ENCODE assay signal across 23 cellular contexts in the genomic region with DNA sequence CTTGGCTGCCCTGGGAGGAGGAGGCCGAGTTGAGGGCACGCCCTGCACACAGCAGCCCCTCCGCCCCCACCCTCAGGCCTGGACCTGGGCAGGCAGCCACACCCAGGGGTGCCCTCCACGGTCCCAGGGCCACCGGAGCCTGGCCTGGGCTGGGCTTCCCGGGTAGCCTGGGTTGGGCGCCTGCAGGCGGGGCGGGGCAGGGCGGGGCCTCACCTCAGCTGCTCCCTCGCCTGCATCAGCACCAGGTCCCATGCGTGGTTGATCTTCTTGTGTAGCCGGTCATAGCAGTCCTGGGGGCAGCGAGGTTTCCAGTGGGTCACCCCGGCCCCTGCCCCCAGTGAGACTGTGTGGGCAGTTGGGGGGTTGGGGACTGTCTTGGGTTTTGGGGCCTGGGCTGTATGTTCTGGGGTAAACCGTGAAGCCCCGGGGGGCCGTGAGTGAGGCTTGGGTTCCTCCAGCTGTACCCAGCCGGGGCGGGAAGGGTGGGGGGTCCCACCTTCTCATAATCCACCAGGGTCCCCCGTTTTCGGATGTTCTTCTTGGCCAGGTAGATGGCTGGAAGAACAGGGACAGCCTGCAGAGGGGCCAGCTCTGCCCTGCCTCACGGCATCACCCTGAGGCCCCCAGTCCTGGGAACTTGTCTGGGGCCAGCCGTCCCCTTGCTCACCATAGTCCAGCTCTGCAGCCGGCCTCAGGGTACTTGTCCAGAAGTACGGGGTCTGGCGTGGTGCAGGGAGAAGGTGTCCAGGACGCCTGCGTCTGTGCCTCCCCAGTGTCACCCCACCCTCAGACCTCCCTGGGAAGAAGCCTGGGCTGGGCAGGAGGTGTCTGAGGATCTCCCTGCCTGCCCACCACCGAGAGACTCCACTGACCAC. TPM values are rescaled to one million over a fixed set of nuclear protein-coding genes. Genes with fewer than 3 reads are reported as not detected.
A peak's percentile ranks its signal among the peaks of the same experiment; 100 is the strongest.
DNase-seq lines count a peak whose midpoint lies in the region; ATAC-seq and TF ChIP-seq lines count a peak whose summit lies in the region.
"Had no signal": no experiment of that assay in that cellular context is flagged by ENCODE, and none has a peak within 500 bp of the region (broad histone marks: within the 10 kb centered on the region; RNA-seq: fewer than 3 reads in every experiment).

No MANE protein-coding gene starts in this region.

- peak; percentile 10 for ATAC-seq in activated CD8-positive, alpha-beta T cell treated with anti-CD3 and anti-CD28 coated beads, Interleukin-2, amount 10 ng/mL, durations not matched to agents 7 days and 5 days
- no peak for ATAC-seq in activated CD8-positive, alpha-beta T cell treated with anti-CD3 and anti-CD28 coated beads for 36 hours
- ATAC-seq in HG02885 (IDR thresholded peaks at IDR 0.05; ENCODE audit: poor library complexity, unreplicated experiment), result no peak
- ATAC-seq: activated T-cell treated with anti-CD3 and anti-CD28 coated beads, Interleukin-2, amount 50 U/mL, for 72 hours; effector memory CD8-positive, alpha-beta T cell; WTC11 had no signal

- H3K27me3 Mint-ChIP-seq in activated CD8-positive, alpha-beta T cell treated with anti-CD3 and anti-CD28 coated beads, Interleukin-2, amount 10 ng/mL, durations not matched to agents 7 days and 5 days (ENCODE audit: low read depth), result peaks cover 22% of the 10 kb centered on the region
- H3K27me3 Mint-ChIP-seq in activated CD8-positive, alpha-beta T cell treated with anti-CD3 and anti-CD28 coated beads for 36 hours, result peaks cover 18% of the 10 kb centered on the region

- intact Hi-C loops in activated CD8-positive, alpha-beta T cell treated with anti-CD3 and anti-CD28 coated beads for 36 hours (cut with micrococcal nuclease), result no loop called here
- intact Hi-C loops in transverse colon (cut with DNase I; ENCODE audit: low total_unique reads), result no loop called here

- no peak for TF ChIP-seq EP300 in transverse colon (IDR thresholded peaks at IDR 0.05; ENCODE audit: low read depth)

- TF ChIP-seq POLR2A in Peyer's patch (IDR thresholded peaks at IDR 0.05), result no peak
- no peak for TF ChIP-seq POLR2A in transverse colon (IDR thresholded peaks at IDR 0.05)

- H3K36me3 Mint-ChIP-seq in activated CD8-positive, alpha-beta T cell treated with anti-CD3 and anti-CD28 coated beads, Interleukin-2, amount 10 ng/mL, durations not matched to agents 7 days and 5 days (ENCODE audit: low read depth), result no peaks in the 10 kb centered on the region
- no peaks in the 10 kb centered on the region for H3K36me3 Mint-ChIP-seq in activated CD8-positive, alpha-beta T cell treated with anti-CD3 and anti-CD28 coated beads for 36 hours (ENCODE audit: low read depth)
- H3K36me3 Mint-ChIP-seq: activated naive CD8-positive, alpha-beta T cell; WTC11 had no signal

- no peak overlapping the region for H3K4me3 ChIP-seq in Peyer's patch
- no peak overlapping the region for H3K4me3 ChIP-seq in transverse colon

- POLR2A ChIA-PET in activated CD8-positive, alpha-beta T cell treated with anti-CD3 and anti-CD28 coated beads, Interleukin-2, amount 10 ng/mL, durations not matched to agents 7 days and 5 days (lab: Charles Lee), result no interaction called here
- POLR2A ChIA-PET in activated CD8-positive, alpha-beta T cell treated with anti-CD3 and anti-CD28 coated beads for 36 hours (lab: Charles Lee), result no interaction called here

- no peak for TF ChIP-seq CTCF in activated CD8-positive, alpha-beta T cell treated with anti-CD3 and anti-CD28 coated beads for 36 hours (IDR thresholded peaks at IDR 0.05)
- TF ChIP-seq CTCF in Peyer's patch (IDR thresholded peaks at IDR 0.05), result no peak
- TF ChIP-seq CTCF in transverse colon (IDR thresholded peaks at IDR 0.05), result no peak

- H3K36me3 ChIP-seq in Peyer's patch, result no peaks in the 10 kb centered on the region
- no peaks in the 10 kb centered on the region for H3K36me3 ChIP-seq in transverse colon
- H3K36me3 ChIP-seq: suprapubic skin had no signal

- no peak for DNase-seq in activated CD8-positive, alpha-beta T cell treated with anti-CD3 and anti-CD28 coated beads, Interleukin-2, amount 10 ng/mL, durations not matched to agents 7 days and 5 days
- no peak for DNase-seq in activated CD8-positive, alpha-beta T cell treated with anti-CD3 and anti-CD28 coated beads for 36 hours
- DNase-seq in Peyer's patch (peak in 2 of 3 donors; percentile 83 to 86), iPS-NIHi11 (ENCODE audit: low spot score) (peak; percentile 64), transverse colon (peak; percentile 69), NK-92 (lab: John Stamatoyannopoulos, UW; ENCODE audit: unreplicated experiment) (no peak)
- no peak for DNase-seq in activated CD4-positive, alpha-beta T cell treated with anti-CD3 and anti-CD28 coated beads, Interleukin-2, amount 50 U/mL, for 48 hours
- DNase-seq: activated CD4-positive, alpha-beta memory T cell treated with anti-CD3 and anti-CD28 coated beads, Interleukin-2, amount 10 ng/mL, durations not matched to agents 7 days and 5 days; activated T-cell treated with anti-CD3 and anti-CD28 coated beads, Interleukin-2, amount 50 U/mL, for 72 hours; effector memory CD8-positive, alpha-beta T cell; NCI-H1694; NCI-H345; stimulated activated CD4-positive, alpha-beta T cell treated with anti-CD3 and anti-CD28 coated beads, Interleukin-12 subunit alpha, Interleukin-12 subunit beta, amount 100 ng/mL, for 4 hours; stimulated activated CD8-positive, alpha-beta memory T cell treated with anti-CD3 and anti-CD28 coated beads, Interleukin-4, amount 100 ng/mL, for 48 hours had no signal

- H3K4me1 ChIP-seq in Peyer's patch (peaks cover 0 to 28% (median 7%) of the 10 kb centered on the region in 4 donors), transverse colon (peaks cover 5 to 20% (median 16%) of the 10 kb centered on the region in 4 donors)

- 50 to 54% methylated on average over 2 to 22 of the region's 30 CpGs for WGBS in transverse colon (ENCODE audit: low coverage in 1 of 2), 2 donors

- H3K9me3 ChIP-seq in Peyer's patch, result no peaks in the 10 kb centered on the region
- no peaks in the 10 kb centered on the region for H3K9me3 ChIP-seq in transverse colon
- H3K9me3 ChIP-seq: suprapubic skin had no signal

- H3K9me3 Mint-ChIP-seq in activated CD8-positive, alpha-beta T cell treated with anti-CD3 and anti-CD28 coated beads, Interleukin-2, amount 10 ng/mL, durations not matched to agents 7 days and 5 days (ENCODE audit: insufficient read depth), result no peaks in the 10 kb centered on the region
- H3K9me3 Mint-ChIP-seq in activated CD8-positive, alpha-beta T cell treated with anti-CD3 and anti-CD28 coated beads for 36 hours, result no peaks in the 10 kb centered on the region
- H3K9me3 Mint-ChIP-seq: activated CD4-positive, alpha-beta memory T cell treated with anti-CD3 and anti-CD28 coated beads, Interleukin-2, amount 10 ng/mL, durations not matched to agents 7 days and 5 days; activated T-cell treated with anti-CD3 and anti-CD28 coated beads, Interleukin-2, amount 50 U/mL, for 72 hours; effector memory CD8-positive, alpha-beta T cell; neural crest cell; T-helper 2 cell treated with Interferon-gamma antibody and Interleukin-4, amounts not matched to agents 5 μg/mL and 100 μg/mL, for 36 hours; WTC11 had no signal

- H3K27ac ChIP-seq in Peyer's patch, result peak overlapping the region in 2 of 4 donors; percentile 32 to 72
- no peak overlapping the region for H3K27ac ChIP-seq in transverse colon
- H3K27ac ChIP-seq: C4-2B, suprapubic skin had no signal

- H3K4me3 Mint-ChIP-seq in activated CD8-positive, alpha-beta T cell treated with anti-CD3 and anti-CD28 coated beads, Interleukin-2, amount 10 ng/mL, durations not matched to agents 7 days and 5 days, result no peak overlapping the region
- H3K4me3 Mint-ChIP-seq in activated CD8-positive, alpha-beta T cell treated with anti-CD3 and anti-CD28 coated beads for 36 hours, result no peak overlapping the region
- H3K4me3 Mint-ChIP-seq: activated CD4-positive, alpha-beta memory T cell treated with anti-CD3 and anti-CD28 coated beads, Interleukin-2, amount 10 ng/mL, durations not matched to agents 7 days and 5 days; activated naive CD8-positive, alpha-beta T cell; effector memory CD8-positive, alpha-beta T cell; neural crest cell; T-helper 2 cell treated with Interferon-gamma antibody and Interleukin-4, amounts not matched to agents 5 μg/mL and 100 μg/mL, for 36 hours; WTC11 had no signal

- H3K27me3 ChIP-seq in Peyer's patch (no peaks in the 10 kb centered on the region), transverse colon (peaks cover 19% of the 10 kb centered on the region)

- CTCF ChIA-PET in activated CD8-positive, alpha-beta T cell treated with anti-CD3 and anti-CD28 coated beads, Interleukin-2, amount 10 ng/mL, durations not matched to agents 7 days and 5 days (lab: Charles Lee), result interaction anchor here (1.1 kb wide), 1 partner anchor 39 kb away, joined by 3 read pairs; the partner anchor contains the start of gene FAM234A
- CTCF ChIA-PET in activated CD8-positive, alpha-beta T cell treated with anti-CD3 and anti-CD28 coated beads for 36 hours (lab: Charles Lee), result no interaction called here

- in situ Hi-C loops in transverse colon (cut with MboI; ENCODE audit: low pct_ligation_motif_present in 1 of 4, low pct_unique_long_range_greater_than_20kb in 1 of 4, low sequenced_read_pairs in 3 of 4), result no loop called here

- H3K4me1 Mint-ChIP-seq in activated CD8-positive, alpha-beta T cell treated with anti-CD3 and anti-CD28 coated beads, Interleukin-2, amount 10 ng/mL, durations not matched to agents 7 days and 5 days (ENCODE audit: low read depth), result peaks cover 4% of the 10 kb centered on the region
- H3K4me1 Mint-ChIP-seq in activated CD8-positive, alpha-beta T cell treated with anti-CD3 and anti-CD28 coated beads for 36 hours (ENCODE audit: low read depth), result peaks cover 4% of the 10 kb centered on the region
- H3K4me1 Mint-ChIP-seq: neural crest cell, WTC11 had no signal

- H3K27ac Mint-ChIP-seq in activated CD8-positive, alpha-beta T cell treated with anti-CD3 and anti-CD28 coated beads, Interleukin-2, amount 10 ng/mL, durations not matched to agents 7 days and 5 days, result no peak overlapping the region
- no peak overlapping the region for H3K27ac Mint-ChIP-seq in activated CD8-positive, alpha-beta T cell treated with anti-CD3 and anti-CD28 coated beads for 36 hours
- H3K27ac Mint-ChIP-seq: activated CD4-positive, alpha-beta memory T cell treated with anti-CD3 and anti-CD28 coated beads, Interleukin-2, amount 10 ng/mL, durations not matched to agents 7 days and 5 days; activated naive CD8-positive, alpha-beta T cell; activated T-cell treated with anti-CD3 and anti-CD28 coated beads, Interleukin-2, amount 50 U/mL, for 72 hours; effector memory CD8-positive, alpha-beta T cell; T-helper 2 cell treated with Interferon-gamma antibody and Interleukin-4, amounts not matched to agents 5 μg/mL and 100 μg/mL, for 36 hours; WTC11 had no signal

RNA-seq across cellular contexts. Expression of gene RGS11, which starts 2.0 kb away (rescaled TPM):
- not detected for total RNA-seq in activated CD8-positive, alpha-beta T cell treated with anti-CD3 and anti-CD28 coated beads, Interleukin-2, amount 10 ng/mL, durations not matched to agents 7 days and 5 days
- total RNA-seq in activated CD8-positive, alpha-beta T cell treated with anti-CD3 and anti-CD28 coated beads for 36 hours, result not detected
- total RNA-seq in Peyer's patch, result 10 to 100 TPM in 3 of 4 donors, 1 to 10 TPM in 1; 6.1 to 16.5 (median 11.4) TPM
- total RNA-seq in transverse colon, result 10 to 100 TPM in 1 of 4 donors, 1 to 10 TPM in 3; 2.0 to 24.3 (median 6.7) TPM
- total RNA-seq: HT1080, M059J had no signal

RNA-seq across cellular contexts. Expression of gene ARHGDIG, which starts 6.6 kb away (rescaled TPM):
- total RNA-seq in activated CD8-positive, alpha-beta T cell treated with anti-CD3 and anti-CD28 coated beads, Interleukin-2, amount 10 ng/mL, durations not matched to agents 7 days and 5 days, result not detected
- total RNA-seq in activated CD8-positive, alpha-beta T cell treated with anti-CD3 and anti-CD28 coated beads for 36 hours, result not detected
- 100 to 1,000 TPM in 1 of 4 donors, 10 to 100 TPM in 1, 1 to 10 TPM in 1, not detected in 1; 3.7 to 112 (median 67.5) TPM for total RNA-seq in Peyer's patch
- total RNA-seq in transverse colon, result under 1 TPM in 1 of 4 donors, not detected in 3; 0.95 TPM
- total RNA-seq: activated CD4-positive, alpha-beta memory T cell treated with anti-CD3 and anti-CD28 coated beads, Interleukin-2, amount 10 ng/mL, durations not matched to agents 7 days and 5 days; HT1080; M059J; suprapubic skin had no signal

RNA-seq across cellular contexts. Expression of gene PDIA2, which starts 9.2 kb away (rescaled TPM):
- not detected for total RNA-seq in activated CD8-positive, alpha-beta T cell treated with anti-CD3 and anti-CD28 coated beads, Interleukin-2, amount 10 ng/mL, durations not matched to agents 7 days and 5 days
- total RNA-seq in activated CD8-positive, alpha-beta T cell treated with anti-CD3 and anti-CD28 coated beads for 36 hours, result not detected
- total RNA-seq in Peyer's patch (10 to 100 TPM in 2 of 4 donors, 1 to 10 TPM in 2; 1.7 to 29.2 (median 11.1) TPM), transverse colon (1 to 10 TPM in 1 of 4 donors, under 1 TPM in 2, not detected in 1; 0.55 to 2.6 (median 0.79) TPM)
- total RNA-seq: activated CD4-positive, alpha-beta memory T cell treated with anti-CD3 and anti-CD28 coated beads, Interleukin-2, amount 10 ng/mL, durations not matched to agents 7 days and 5 days; suprapubic skin had no signal

RNA-seq across cellular contexts. Expression of gene FAM234A, which starts 39.2 kb away (rescaled TPM):
- total RNA-seq in activated CD8-positive, alpha-beta T cell treated with anti-CD3 and anti-CD28 coated beads, Interleukin-2, amount 10 ng/mL, durations not matched to agents 7 days and 5 days, result 10 to 100 TPM; 10.9 to 11.8 TPM
- total RNA-seq in activated CD8-positive, alpha-beta T cell treated with anti-CD3 and anti-CD28 coated beads for 36 hours, result 10 to 100 TPM; 18.3 to 21.5 TPM
- 100 to 1,000 TPM; 108 to 223 (median 166) TPM for total RNA-seq in Peyer's patch
- 100 to 1,000 TPM in 2 of 4 donors, 10 to 100 TPM in 2; 55.4 to 328 (median 112) TPM for total RNA-seq in transverse colon

RNA-seq across cellular contexts. Expression of gene LUC7L, which starts 44.5 kb away (rescaled TPM):
- total RNA-seq in activated CD8-positive, alpha-beta T cell treated with anti-CD3 and anti-CD28 coated beads, Interleukin-2, amount 10 ng/mL, durations not matched to agents 7 days and 5 days, result 10 to 100 TPM; 56.1 to 58.4 TPM
- 10 to 100 TPM; 68.0 to 72.8 TPM for total RNA-seq in activated CD8-positive, alpha-beta T cell treated with anti-CD3 and anti-CD28 coated beads for 36 hours
- total RNA-seq in Peyer's patch (100 to 1,000 TPM in 3 of 4 donors, 10 to 100 TPM in 1; 87.6 to 440 (median 156) TPM), transverse colon (100 to 1,000 TPM in 3 of 4 donors, 10 to 100 TPM in 1; 85.1 to 316 (median 153) TPM)

Comparison
In these comparisons a context has a peak if more than half of its experiments do, and no peak if none do; other contexts are left out.
1. DNase-seq: peak in Peyer's patch (2 of 3), iPS-NIHi11 (single experiment) and transverse colon (single experiment); none in activated CD8-positive, alpha-beta T cell treated with anti-CD3 and anti-CD28 coated beads, Interleukin-2, amount 10 ng/mL, durations not matched to agents 7 days and 5 days (single experiment), activated CD8-positive, alpha-beta T cell treated with anti-CD3 and anti-CD28 coated beads for 36 hours (single experiment), NK-92 (single experiment) and activated CD4-positive, alpha-beta T cell treated with anti-CD3 and anti-CD28 coated beads, Interleukin-2, amount 50 U/mL, for 48 hours (0 of 2).